ENCODE assay signal across 8 cellular contexts in the genomic region with DNA sequence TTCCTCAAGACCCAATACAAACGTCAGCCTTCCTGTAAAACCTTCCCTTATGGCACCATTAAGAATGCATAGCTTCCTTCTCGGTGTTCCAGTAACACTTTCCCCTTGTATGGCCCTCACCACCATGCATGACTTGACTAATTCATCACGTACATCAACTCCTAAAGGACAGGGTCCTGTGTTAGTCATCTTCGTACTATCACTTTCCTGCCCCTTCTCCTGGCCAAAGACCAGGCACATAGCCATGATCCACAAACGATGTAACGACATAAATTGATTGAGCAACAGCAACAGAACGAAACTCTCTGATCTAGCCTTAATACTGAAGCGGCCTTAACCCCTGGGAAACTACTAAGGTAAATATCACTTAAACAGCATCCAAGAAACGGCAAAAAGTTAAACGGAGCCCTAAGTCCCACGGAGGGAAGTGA. TPM values are rescaled to one million over a fixed set of nuclear protein-coding genes. Genes with fewer than 3 reads are reported as not detected.
A peak's percentile ranks its signal among the peaks of the same experiment; 100 is the strongest.
DNase-seq lines count a peak whose midpoint lies in the region; ATAC-seq, FAIRE-seq and TF ChIP-seq lines count a peak whose summit lies in the region.

No MANE protein-coding gene starts in this region.

- H2AFZ ChIP-seq in PC-3 (ENCODE audit: low read length), result peak overlapping the region; percentile 95

- H3K4me1 ChIP-seq in PC-3 (ENCODE audit: insufficient read depth, low read length), result peaks cover 33% of the 10 kb centered on the region
- H3K4me1 ChIP-seq in colonic mucosa, result peaks cover 6% of the 10 kb centered on the region
- peaks cover 0 to 10% of the 10 kb centered on the region in 2 donors for H3K4me1 ChIP-seq in uterus

- peak overlapping the region; percentile 90 for H3K4me3 Mint-ChIP-seq in memory B cell

- CTCF ChIA-PET in PC-3 (lab: Charles Lee), result no interaction called here

- peak overlapping the region; percentile 97 for H3K9ac ChIP-seq in PC-3 (ENCODE audit: low read length)
- H3K9ac ChIP-seq in colonic mucosa (ENCODE audit: low read depth in 2 of 2, low read length in 2 of 2), result peak overlapping the region; percentile 96 to 99

- peaks cover 61% of the 10 kb centered on the region for H3K79me2 ChIP-seq in PC-3 (ENCODE audit: low read length)

- FAIRE-seq in D721Med (lab: Jason Lieb, UNC) (peak; percentile 25), H54 (lab: Jason Lieb, UNC) (no peak)

- TF ChIP-seq POLR2A in H54 (IDR thresholded peaks at IDR 0.05; ENCODE audit: low read depth, low read length) (no peak), uterus (IDR thresholded peaks at IDR 0.05) (no peak)

- no peaks in the 10 kb centered on the region for H3K27me3 Mint-ChIP-seq in memory B cell

- H3K27me3 ChIP-seq in PC-3 (ENCODE audit: low read length), result no peaks in the 10 kb centered on the region
- no peaks in the 10 kb centered on the region for H3K27me3 ChIP-seq in colonic mucosa
- no peaks in the 10 kb centered on the region for H3K27me3 ChIP-seq in uterus

- H3K27ac Mint-ChIP-seq in memory B cell, result peak overlapping the region; percentile 87

- H4K20me1 ChIP-seq in PC-3 (ENCODE audit: low read length), result peaks cover 49% of the 10 kb centered on the region

- POLR2A ChIA-PET in PC-3 (lab: Charles Lee; ENCODE audit: unreplicated experiment), result interaction anchor here (0.6 kb wide), 2 partner anchors 47 to 250 kb away, joined by 4 to 5 read pairs; no protein-coding TSS in a partner anchor

- H3K4me2 ChIP-seq in PC-3 (ENCODE audit: low read length), result peak overlapping the region; percentile 99

- H3F3A ChIP-seq in PC-3 (ENCODE audit: low read length, unreplicated experiment), result no peaks in the 10 kb centered on the region

- H3K9me3 ChIP-seq in PC-3 (ENCODE audit: low read length) (no peaks in the 10 kb centered on the region), colonic mucosa (no peaks in the 10 kb centered on the region), uterus (no peaks in the 10 kb centered on the region)

- no peaks in the 10 kb centered on the region for H3K9me2 ChIP-seq in PC-3 (replicated peaks; ENCODE audit: low read length)

- H3K27ac ChIP-seq in PC-3 (ENCODE audit: low read length), result peak overlapping the region; percentile 81
- peak overlapping the region; percentile 93 for H3K27ac ChIP-seq in colonic mucosa
- peak overlapping the region; percentile 89 to 91 for H3K27ac ChIP-seq in uterus

- no peak for TF ChIP-seq CTCF in D721Med (IDR thresholded peaks at IDR 0.05; ENCODE audit: insufficient read depth, missing control alignments)
- TF ChIP-seq CTCF in PC-3 (conservative IDR thresholded peaks at IDR 0.05; ENCODE audit: low read depth, low read length), result no peak
- TF ChIP-seq CTCF in colonic mucosa (IDR thresholded peaks at IDR 0.05), result no peak
- TF ChIP-seq CTCF in uterus (IDR thresholded peaks at IDR 0.05), result no peak

- no TSS peak for BruUV-seq in PC-3 (replicated peaks; lab: Mats Ljungman, UMichigan)

- intact Hi-C loops in PC-3 (cut with micrococcal nuclease) (loop anchor here (5.0 kb wide), 1 partner anchor 118 kb away; a partner anchor contains a TSS), colonic mucosa (cut with DNase I) (no loop called here), uterus (cut with DNase I; ENCODE audit: low total_unique reads) (no loop called here), posterior cingulate gyrus (cut with DNase I) (loop anchor here (10.0 kb wide), 1 partner anchor 121 kb away; a partner anchor contains a TSS)

- ATAC-seq in PC-3 (peak; percentile 27), memory B cell (ENCODE audit: low read depth) (peak; percentile 1), HG03280 (IDR thresholded peaks at IDR 0.05; ENCODE audit: unreplicated experiment) (no peak)

- no peaks in the 10 kb centered on the region for H3K9me3 Mint-ChIP-seq in memory B cell

- H3K36me3 Mint-ChIP-seq in memory B cell, result peaks cover 5% of the 10 kb centered on the region

- H3K36me3 ChIP-seq in PC-3 (ENCODE audit: low read depth, low read length), result peaks cover 33% of the 10 kb centered on the region
- no peaks in the 10 kb centered on the region for H3K36me3 ChIP-seq in colonic mucosa
- H3K36me3 ChIP-seq in uterus, result no peaks in the 10 kb centered on the region

- peak overlapping the region; percentile 87 for H3K4me3 ChIP-seq in PC-3 (ENCODE audit: low read length)
- peak overlapping the region; percentile 98 for H3K4me3 ChIP-seq in colonic mucosa
- peak overlapping the region; percentile 86 to 93 for H3K4me3 ChIP-seq in uterus

- H3K4me1 Mint-ChIP-seq in memory B cell, result peaks cover 21% of the 10 kb centered on the region

- DNase-seq in D721Med (ENCODE audit: insufficient read length, low spot score) (no peak), H54 (ENCODE audit: insufficient read length, low spot score) (peak; percentile 24), PC-3 (peak; percentile 58), colonic mucosa (no peak), memory B cell (ENCODE audit: low spot score in 2 of 2) (no peak), uterus (no peak), posterior cingulate gyrus (no peak)

RNA-seq across cellular contexts. Expression of a gene that starts 0.6 kb away (rescaled TPM):
- total RNA-seq in PC-3 (2014; rRNA removed) (60.0 and 68.8 TPM in 2 replicates), colonic mucosa (10 to 100 TPM; 39.4 to 51.1 TPM), uterus (10 to 100 TPM; 10.5 to 55.6 (median 24.9) TPM)

RNA-seq across cellular contexts. Expression of a gene that starts 11.3 kb away (rescaled TPM):
- total RNA-seq in PC-3 (2014; rRNA removed) (23.1 and 25.4 TPM in 2 replicates), colonic mucosa (10 to 100 TPM; 10.8 to 20.4 TPM), uterus (10 to 100 TPM in 2 of 4 donors, 1 to 10 TPM in 2; 4.1 to 45.1 (median 8.7) TPM)

Comparison
In these comparisons a context has a peak if more than half of its experiments do, and no peak if none do; other contexts are left out.
1. DNase-seq: peak in H54 (single experiment) and PC-3 (single experiment); none in D721Med (single experiment), colonic mucosa (single experiment), memory B cell (0 of 2), uterus (0 of 2) and posterior cingulate gyrus (0 of 10).
2. intact Hi-C loops: an anchor here in PC-3 (5.0 kb wide) and posterior cingulate gyrus (10.0 kb wide); none called in colonic mucosa and uterus.
3. Peak in every context shown above with its lines, with median percentiles within 50 percentile points of each other: H3K27ac ChIP-seq and H3K4me3 ChIP-seq.